ENCODE assay signal across 8 cellular contexts in genomic region chr15:40038267-40038653, GRCh38. TPM values are rescaled to one million over a fixed set of nuclear protein-coding genes. Genes with fewer than 3 reads are reported as not detected.
DNase-seq lines count a peak whose midpoint lies in the region; FAIRE-seq and TF ChIP-seq lines count a peak whose summit lies in the region.

No MANE protein-coding gene starts in this region.

- no peak for FAIRE-seq in D721Med (lab: Jason Lieb, UNC)

- H3K27me3 ChIP-seq in MM.1S (replicated peaks; ENCODE audit: insufficient read depth, low read length) (no peaks in the 10 kb centered on the region), colonic mucosa (no peaks in the 10 kb centered on the region), mononuclear cell (ENCODE audit: insufficient read depth, low read length) (no peaks in the 10 kb centered on the region)

- peak overlapping the region; percentile 66 for H3K4me2 ChIP-seq in MM.1S (ENCODE audit: low read depth, low read length)

- peaks cover 9% of the 10 kb centered on the region for H3F3A ChIP-seq in MM.1S (ENCODE audit: insufficient read depth, low read length)

- intact Hi-C loops in colonic mucosa (cut with DNase I) = no loop called here

- H3K9me2 ChIP-seq in MM.1S (replicated peaks; ENCODE audit: insufficient read depth, low read length) = no peaks in the 10 kb centered on the region

- peak overlapping the region; percentile 94 for H2AFZ ChIP-seq in MM.1S (ENCODE audit: low read length)

- H3K4me3 ChIP-seq in MM.1S (ENCODE audit: low read length) = peak overlapping the region; percentile 90
- H3K4me3 ChIP-seq in colonic mucosa = peak overlapping the region; percentile 94
- H3K4me3 ChIP-seq in mononuclear cell (ENCODE audit: low read length) = peak overlapping the region; percentile 95

- H3K36me3 ChIP-seq in MM.1S (replicated peaks; ENCODE audit: insufficient read depth, low read length) (peaks cover 25% of the 10 kb centered on the region), colonic mucosa (peaks cover 20% of the 10 kb centered on the region)

- H3K9ac ChIP-seq in MM.1S (ENCODE audit: low read length) (peak overlapping the region; percentile 90), colonic mucosa (ENCODE audit: low read depth in 2 of 2, low read length in 2 of 2) (peak overlapping the region; percentile 96 to 97)

- H4K20me1 ChIP-seq in MM.1S (ENCODE audit: insufficient read depth, low read length) = no peaks in the 10 kb centered on the region

- H3K79me2 ChIP-seq in MM.1S (ENCODE audit: low read length) = peaks cover 43% of the 10 kb centered on the region

- DNase-seq in MM.1S (no peak), colonic mucosa (no peak), D721Med (ENCODE audit: insufficient read length, low spot score) (no peak), GM03348 (ENCODE audit: low spot score) (no peak), SHP77 treated with DMSO at 0.1 percent for 48 hours (lab: John Stamatoyannopoulos, UW) (no peak), activated gamma-delta T cell (lab: John Stamatoyannopoulos, UW) (no peak)

- no peaks in the 10 kb centered on the region for H3K9me3 ChIP-seq in MM.1S (replicated peaks; ENCODE audit: insufficient read depth, low read length)
- no peaks in the 10 kb centered on the region for H3K9me3 ChIP-seq in colonic mucosa
- no peaks in the 10 kb centered on the region for H3K9me3 ChIP-seq in mononuclear cell (ENCODE audit: low read depth, low read length)

- H3K4me1 ChIP-seq in MM.1S (ENCODE audit: low read length) = peaks cover 8% of the 10 kb centered on the region
- H3K4me1 ChIP-seq in colonic mucosa = no peaks in the 10 kb centered on the region
- peaks cover 24% of the 10 kb centered on the region for H3K4me1 ChIP-seq in mononuclear cell (ENCODE audit: insufficient read depth, low read length)

- H3K27ac ChIP-seq in C4-2B (peak overlapping the region; percentile 87), MM.1S (ENCODE audit: low read length) (peak overlapping the region; percentile 67; the same call in 1 of the 2 replicates), colonic mucosa (peak overlapping the region; percentile 98)

- TF ChIP-seq CTCF in C4-2B (conservative IDR thresholded peaks at IDR 0.05) (no peak), MM.1S (IDR thresholded peaks at IDR 0.05; ENCODE audit: low read length) (no peak), colonic mucosa (IDR thresholded peaks at IDR 0.05) (no peak), D721Med (IDR thresholded peaks at IDR 0.05; ENCODE audit: insufficient read depth, missing control alignments) (no peak)

RNA-seq across cellular contexts. Expression of gene SRP14, which starts 0.7 kb away (rescaled TPM):
- 100 to 1,000 TPM; 163 to 167 TPM for total RNA-seq in colonic mucosa
- total RNA-seq in mononuclear cell = 97.1 TPM
